ENCODE assay signal across 1 cellular context in genomic region chr3:196936288-196936687, GRCh38.
TF ChIP-seq lines count a peak whose summit lies in the region.

No MANE protein-coding gene starts in this region.

TF ChIP-seq in IMR-90, 13 proteins besides CTCF, POLR2A, EP300 and RAD21:
- TF ChIP-seq RFX5 (IDR thresholded peaks at IDR 0.05; ENCODE audit: low read depth, low read length) (no peak), BHLHE40 (IDR thresholded peaks at IDR 0.05; ENCODE audit: low read depth, low read length) (no peak), NFE2L2 (IDR thresholded peaks at IDR 0.05; ENCODE audit: low read depth, low read length) (no peak), RCOR1 (IDR thresholded peaks at IDR 0.05; ENCODE audit: insufficient replicate concordance, low read length) (no peak)
